In the genomic region with DNA sequence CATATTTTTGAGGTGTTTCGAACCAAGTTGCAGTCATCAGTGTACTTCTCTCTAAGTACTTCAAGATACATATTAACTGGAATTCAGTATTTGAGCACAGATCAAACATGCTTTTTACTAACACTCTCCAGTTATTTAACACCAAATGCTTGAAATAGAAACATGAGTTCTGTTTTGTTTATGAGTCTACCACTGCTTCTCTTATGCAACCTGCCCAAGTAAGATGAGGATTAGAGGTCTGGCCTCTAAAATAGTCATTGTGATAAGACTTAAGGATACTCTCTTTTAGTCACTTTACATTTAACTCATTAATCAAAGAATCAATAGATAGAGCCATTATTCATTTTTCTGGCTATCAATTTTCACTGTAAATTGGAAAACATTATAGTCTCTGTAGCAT, we compare ENCODE assay signal across 39 cellular contexts.
"Had no signal": no experiment of that assay in that cellular context is flagged by ENCODE, and none has a peak within 500 bp of the region (broad histone marks: within the 10 kb centered on the region; RNA-seq: fewer than 3 reads in every experiment).

No MANE protein-coding gene starts in this region.

- H3K27me3 Mint-ChIP-seq: activated CD4-positive, alpha-beta memory T cell treated with anti-CD3 and anti-CD28 coated beads, Interleukin-2, amount 10 ng/mL, durations not matched to agents 7 days and 5 days; activated CD4-positive, alpha-beta T cell treated with anti-CD3 and anti-CD28 coated beads, Interleukin-2, amount 10 ng/mL, durations not matched to agents 7 days and 5 days; activated naive CD8-positive, alpha-beta T cell treated with anti-CD3 and anti-CD28 coated beads for 36 hours; activated T-cell treated with anti-CD3 and anti-CD28 coated beads, Interleukin-2, amount 50 U/mL, for 24 hours; brain; central memory CD8-positive, alpha-beta T cell had no signal

- H3K36me3 Mint-ChIP-seq: activated CD8-positive, alpha-beta memory T cell treated with anti-CD3 and anti-CD28 coated beads, Interleukin-2, amount 10 ng/mL, durations not matched to agents 7 days and 5 days; activated naive CD8-positive, alpha-beta T cell treated with anti-CD3 and anti-CD28 coated beads for 36 hours; brain had no signal

- H3K4me3 ChIP-seq: adrenal gland, ascending aorta, cardiac muscle cell had no signal

- H3K27ac Mint-ChIP-seq: activated CD4-positive, alpha-beta memory T cell treated with anti-CD3 and anti-CD28 coated beads, Interleukin-2, amount 10 ng/mL, durations not matched to agents 7 days and 5 days; activated CD4-positive, alpha-beta T cell treated with anti-CD3 and anti-CD28 coated beads for 36 hours; activated CD4-positive, alpha-beta T cell treated with anti-CD3 and anti-CD28 coated beads, Interleukin-2, amount 10 ng/mL, durations not matched to agents 7 days and 5 days; activated CD8-positive, alpha-beta memory T cell treated with anti-CD3 and anti-CD28 coated beads, Interleukin-2, amount 10 ng/mL, durations not matched to agents 7 days and 5 days; activated CD8-positive, alpha-beta T cell treated with anti-CD3 and anti-CD28 coated beads, Interleukin-2, amount 10 ng/mL, durations not matched to agents 7 days and 5 days; activated naive CD4-positive, alpha-beta T cell treated with anti-CD3 and anti-CD28 coated beads for 36 hours; activated naive CD4-positive, alpha-beta T cell treated with anti-CD3 and anti-CD28 coated beads, Interleukin-2, amount 50 U/mL, for 72 hours; activated naive CD8-positive, alpha-beta T cell treated with anti-CD3 and anti-CD28 coated beads for 36 hours; activated T-cell treated with anti-CD3 and anti-CD28 coated beads, Interleukin-2, amount 50 U/mL, for 24 hours; activated T-helper 2 cell treated with anti-CD3 and anti-CD28 coated beads, Interferon-gamma antibody, Interleukin-2, Interleukin-4, amounts not matched to agents 10 μg/mL and 5 μg/mL and 100 μg/mL, durations not matched to agents 14 hours and 24 hours and 36 hours; brain; T-helper 1 cell treated with Interleukin-12 subunit alpha and Interleukin-12 subunit beta and Interleukin-4 antibody, amounts not matched to agents 30 μg/mL and 1 μg/mL, for 36 hours; T-helper 2 cell treated with Interferon-gamma antibody and Interleukin-4, amounts not matched to agents 5 μg/mL and 100 μg/mL, for 36 hours; WTC11 had no signal

- H3K4me1 Mint-ChIP-seq: activated CD4-positive, alpha-beta memory T cell treated with anti-CD3 and anti-CD28 coated beads, Interleukin-2, amount 10 ng/mL, durations not matched to agents 7 days and 5 days; activated CD4-positive, alpha-beta T cell treated with anti-CD3 and anti-CD28 coated beads for 36 hours; activated CD4-positive, alpha-beta T cell treated with anti-CD3 and anti-CD28 coated beads, Interleukin-2, amount 10 ng/mL, durations not matched to agents 7 days and 5 days; activated CD8-positive, alpha-beta memory T cell treated with anti-CD3 and anti-CD28 coated beads, Interleukin-2, amount 10 ng/mL, durations not matched to agents 7 days and 5 days; activated naive CD8-positive, alpha-beta T cell treated with anti-CD3 and anti-CD28 coated beads for 36 hours; central memory CD8-positive, alpha-beta T cell; WTC11 had no signal

- H3K36me3 ChIP-seq: adrenal gland, ascending aorta, cardiac muscle cell, WERI-Rb-1 had no signal

- ATAC-seq: activated CD4-positive, alpha-beta T cell treated with anti-CD3 and anti-CD28 coated beads for 36 hours; activated CD4-positive, CD25-positive, alpha-beta regulatory T cell treated with anti-CD3 and anti-CD28 coated beads, Interleukin-2, amount 50 U/mL, for 24 hours; activated CD8-positive, alpha-beta memory T cell treated with anti-CD3 and anti-CD28 coated beads, Interleukin-2, amount 10 ng/mL, durations not matched to agents 7 days and 5 days; activated CD8-positive, alpha-beta T cell treated with anti-CD3 and anti-CD28 coated beads, Interleukin-2, amount 10 ng/mL, durations not matched to agents 7 days and 5 days; activated naive CD4-positive, alpha-beta T cell treated with anti-CD3 and anti-CD28 coated beads, Interleukin-2, amount 50 U/mL, for 72 hours; WTC11 had no signal

- DNase-seq: activated CD4-positive, alpha-beta memory T cell treated with anti-CD3 and anti-CD28 coated beads, Interleukin-2, amount 10 ng/mL, durations not matched to agents 7 days and 5 days; activated CD4-positive, alpha-beta T cell treated with anti-CD3 and anti-CD28 coated beads for 1 hour; activated CD4-positive, alpha-beta T cell treated with anti-CD3 and anti-CD28 coated beads for 36 hours; activated CD4-positive, alpha-beta T cell treated with anti-CD3 and anti-CD28 coated beads for 48 hours; activated CD4-positive, alpha-beta T cell treated with anti-CD3 and anti-CD28 coated beads, Interleukin-2, amount 10 ng/mL, durations not matched to agents 7 days and 5 days; activated CD4-positive, alpha-beta T cell treated with anti-CD3 and anti-CD28 coated beads, Interleukin-2, amount 50 U/mL, for 48 hours; activated CD4-positive, CD25-positive, alpha-beta regulatory T cell; activated CD8-positive, alpha-beta memory T cell treated with anti-CD3 and anti-CD28 coated beads for 24 hours; activated CD8-positive, alpha-beta memory T cell treated with anti-CD3 and anti-CD28 coated beads, Interleukin-2, amount 10 ng/mL, durations not matched to agents 7 days and 5 days; activated CD8-positive, alpha-beta memory T cell treated with anti-CD3 and anti-CD28 coated beads, Interleukin-2, amount 50 U/mL, for 48 hours; activated CD8-positive, alpha-beta T cell treated with anti-CD3 and anti-CD28 coated beads, Interleukin-2, amount 10 ng/mL, durations not matched to agents 7 days and 5 days; activated effector memory CD4-positive, alpha-beta T cell treated with Interleukin-2 at 50 U/mL for 16 hours; activated gamma-delta T cell; activated naive CD4-positive, alpha-beta T cell treated with anti-CD3 and anti-CD28 coated beads for 36 hours; activated naive CD4-positive, alpha-beta T cell treated with anti-CD3 and anti-CD28 coated beads, Interleukin-2, amount 50 U/mL, for 16 hours; activated naive CD8-positive, alpha-beta T cell treated with anti-CD3 and anti-CD28 coated beads for 36 hours; activated T-cell treated with anti-CD3 and anti-CD28 coated beads, Interleukin-2, amount 50 U/mL, for 24 hours; activated T-cell treated with anti-CD3 and anti-CD28 coated beads, Interleukin-2, amount 50 U/mL, for 48 hours; adrenal gland; amygdala; anterior cingulate cortex; caudate nucleus; SW 1271; T-helper 1 cell; T-helper 2 cell; T-helper 9 cell; WERI-Rb-1 had no signal

- H3K4me1 ChIP-seq: adrenal gland, ascending aorta had no signal

- H3K4me3 Mint-ChIP-seq: activated CD4-positive, alpha-beta memory T cell treated with anti-CD3 and anti-CD28 coated beads, Interleukin-2, amount 10 ng/mL, durations not matched to agents 7 days and 5 days; activated CD4-positive, alpha-beta T cell treated with anti-CD3 and anti-CD28 coated beads for 36 hours; activated CD4-positive, alpha-beta T cell treated with anti-CD3 and anti-CD28 coated beads, Interleukin-2, amount 10 ng/mL, durations not matched to agents 7 days and 5 days; activated CD8-positive, alpha-beta memory T cell treated with anti-CD3 and anti-CD28 coated beads, Interleukin-2, amount 10 ng/mL, durations not matched to agents 7 days and 5 days; activated CD8-positive, alpha-beta T cell treated with anti-CD3 and anti-CD28 coated beads, Interleukin-2, amount 10 ng/mL, durations not matched to agents 7 days and 5 days; activated naive CD4-positive, alpha-beta T cell treated with anti-CD3 and anti-CD28 coated beads for 36 hours; activated naive CD8-positive, alpha-beta T cell treated with anti-CD3 and anti-CD28 coated beads for 36 hours; activated T-cell treated with anti-CD3 and anti-CD28 coated beads, Interleukin-2, amount 50 U/mL, for 24 hours; brain; central memory CD8-positive, alpha-beta T cell; T-helper 1 cell treated with Interleukin-12 subunit alpha and Interleukin-12 subunit beta and Interleukin-4 antibody, amounts not matched to agents 30 μg/mL and 1 μg/mL, for 36 hours; T-helper 2 cell treated with Interferon-gamma antibody and Interleukin-4, amounts not matched to agents 5 μg/mL and 100 μg/mL, for 36 hours; WTC11 had no signal

- H3K27me3 ChIP-seq: adrenal gland, ascending aorta, cardiac muscle cell had no signal

- H3K27ac ChIP-seq: adrenal gland, ascending aorta, cardiac muscle cell, WERI-Rb-1 had no signal

- H3K9me3 Mint-ChIP-seq: activated CD4-positive, alpha-beta memory T cell treated with anti-CD3 and anti-CD28 coated beads, Interleukin-2, amount 10 ng/mL, durations not matched to agents 7 days and 5 days; activated CD4-positive, alpha-beta T cell treated with anti-CD3 and anti-CD28 coated beads, Interleukin-2, amount 10 ng/mL, durations not matched to agents 7 days and 5 days; activated T-helper 2 cell treated with anti-CD3 and anti-CD28 coated beads, Interferon-gamma antibody, Interleukin-2, Interleukin-4, amounts not matched to agents 10 μg/mL and 5 μg/mL and 100 μg/mL, durations not matched to agents 14 hours and 24 hours and 36 hours; T-helper 1 cell treated with Interleukin-12 subunit alpha and Interleukin-12 subunit beta and Interleukin-4 antibody, amounts not matched to agents 30 μg/mL and 1 μg/mL, for 36 hours; T-helper 2 cell treated with Interferon-gamma antibody and Interleukin-4, amounts not matched to agents 5 μg/mL and 100 μg/mL, for 36 hours had no signal

- FAIRE-seq: bronchial epithelial cell, TTC549 had no signal

- H3K9me3 ChIP-seq: adrenal gland had no signal
